In genomic region chr7:34013421-34013820, GRCh38 we compare ENCODE assay signal across 23 cellular contexts.
"Had no signal": no experiment of that assay in that cellular context is flagged by ENCODE, and none has a peak within 500 bp of the region (broad histone marks: within the 10 kb centered on the region; RNA-seq: fewer than 3 reads in every experiment).

No MANE protein-coding gene starts in this region.

- H3K4me1 Mint-ChIP-seq: IgD-negative memory B cell had no signal

- H3K4me3 Mint-ChIP-seq: IgD-negative memory B cell had no signal

- H3K9me3 ChIP-seq: SJSA1 had no signal

- H3K27ac ChIP-seq: KMS-11, SJSA1, SK-N-MC had no signal

- H3K9ac ChIP-seq: KMS-11 had no signal

- H3K27me3 Mint-ChIP-seq: IgD-negative memory B cell had no signal

- H3K36me3 ChIP-seq: SJSA1 had no signal

- H3K27me3 ChIP-seq: SJSA1 had no signal

- H3K27ac Mint-ChIP-seq: IgD-negative memory B cell had no signal

- H3K36me3 Mint-ChIP-seq: IgD-negative memory B cell had no signal

- H3K4me3 ChIP-seq: K562, SJSA1, SK-N-MC had no signal

- H3K4me2 ChIP-seq: KMS-11 had no signal

- ATAC-seq: HepG2, K562 had no signal

- DNase-seq: Kasumi-1, MM.1S, NCI-H1092 treated with DMSO at 0.1 percent for 48 hours, NCI-H1436, NCI-H187, NCI-H2029, NCI-H2081 treated with DMSO at 0.1 percent for 48 hours, NCI-H2171, NCI-H226, NCI-H446, NCI-H510A, NCI-H524 treated with DMSO at 0.1 percent for 48 hours, NCI-H69, NCI-H774, Right ventricle myocardium superior, RPMI8226, SIG-M5 had no signal
